Comparison of ENCODE assay signal across 26 cellular contexts in the genomic region with DNA sequence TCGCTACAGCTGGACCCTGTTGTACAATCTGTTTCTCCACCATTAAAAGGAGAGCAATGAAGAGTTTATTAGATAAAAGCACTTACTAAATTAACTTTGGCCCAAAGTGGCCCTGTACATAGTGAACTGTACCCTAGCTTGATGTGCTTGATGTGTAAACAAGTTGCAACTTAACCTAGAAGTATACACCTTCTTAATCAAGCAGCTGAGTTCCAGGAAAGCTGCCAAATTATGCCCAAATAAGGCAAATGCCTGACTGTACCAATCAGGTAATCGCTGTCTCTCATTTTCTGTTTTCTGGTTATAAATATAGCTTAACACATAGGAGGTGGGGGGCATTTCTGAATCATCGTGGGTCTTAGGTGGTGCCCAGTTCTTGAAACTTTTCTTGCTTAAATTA.
DNase-seq lines count a peak whose midpoint lies in the region; ATAC-seq, FAIRE-seq and TF ChIP-seq lines count a peak whose summit lies in the region.
"Had no signal": no experiment of that assay in that cellular context is flagged by ENCODE, and none has a peak within 500 bp of the region (broad histone marks: within the 10 kb centered on the region; RNA-seq: fewer than 3 reads in every experiment).

No MANE protein-coding gene starts in this region.

- DNase-seq in NCI-H748 (lab: John Stamatoyannopoulos, UW; ENCODE audit: unreplicated experiment) (peak; percentile 2), NCI-H748 treated with DMSO at 0.1 percent for 48 hours (lab: John Stamatoyannopoulos, UW) (no peak), H54 (ENCODE audit: insufficient read length, low spot score) (no peak), NCI-H2171 (lab: John Stamatoyannopoulos, UW) (peak; percentile 64), GM12878 (ENCODE audit: low read depth, low spot score) (no peak), H9 (no peak), heart right ventricle (no peak)
- no peak for DNase-seq in activated T-cell treated with anti-CD3 and anti-CD28 coated beads, Interleukin-2, amount 50 U/mL, for 48 hours
- DNase-seq: CD8-positive, alpha-beta memory T cell; DMS79; GM23248; IMR-90; NCI-H1436; NCI-H1930; NCI-H446 treated with DMSO at 0.1 percent for 48 hours; NCI-H774; PC-3; SHP77; SW 1271; T-helper 17 cell had no signal

- H3K27me3 ChIP-seq in GM12878 (replicated peaks in 1 of 2; ENCODE audit: control insufficient read depth in 2 of 2, insufficient read depth in 2 of 2, low read length in 1 of 2) (no peaks in the 10 kb centered on the region), H9 (ENCODE audit: insufficient read depth, low read length) (no peaks in the 10 kb centered on the region), heart right ventricle (no peaks in the 10 kb centered on the region)

- RAD21 ChIA-PET in GM12878 (lab: Charles Lee; ENCODE audit: unreplicated experiment): interaction anchor here (0.5 kb wide), 1 partner anchor 375 kb away, joined by 5 read pairs; no protein-coding TSS in a partner anchor

- H3K9ac ChIP-seq in GM12878 (ENCODE audit: control insufficient read depth, insufficient read depth, low read length) (no peak overlapping the region), H9 (ENCODE audit: extremely low read depth, insufficient read length, low read length) (no peak overlapping the region)
- H3K9ac ChIP-seq: GM23248, KMS-11 had no signal

- no peak overlapping the region for H3T11ph ChIP-seq in H9 (ENCODE audit: low read length)

- H3K4me1 Mint-ChIP-seq in H9: peaks cover 0 to 3% of the 10 kb centered on the region in 2 experiments; a peak in 3 of 4 replicates

- in situ Hi-C loops in GM12878 (cut with MboI): no loop called here

- BruUV-seq in GM12878 (replicated peaks; lab: Mats Ljungman, UMichigan): no TSS peak

- no peak overlapping the region for H2BK12ac ChIP-seq in H9 (ENCODE audit: insufficient read length, low read depth, low read length)

- TF ChIP-seq RAD21 in GM12878 (IDR thresholded peaks at IDR 0.05; ENCODE audit: insufficient read depth, low read depth, low read length): no peak

- H3K9me3 ChIP-seq in GM12878 (replicated peaks; ENCODE audit: control insufficient read depth, insufficient read depth, low read length): no peaks in the 10 kb centered on the region
- H3K9me3 ChIP-seq in H9 (ENCODE audit: control insufficient read depth, low read depth, low read length): no peaks in the 10 kb centered on the region
- no peaks in the 10 kb centered on the region for H3K9me3 ChIP-seq in heart right ventricle

- CTCF ChIA-PET in GM12878 (lab: Yijun Ruan, JAX): interaction anchor here (2.7 kb wide), 1 partner anchor 36 kb away, joined by 13 read pairs; no protein-coding TSS in a partner anchor

- TF ChIP-seq POLR2A in H54 (IDR thresholded peaks at IDR 0.05; ENCODE audit: low read depth, low read length): no peak
- no peak for TF ChIP-seq POLR2A in GM12878 (IDR thresholded peaks at IDR 0.05; ENCODE audit: low read depth, low read length)

- H4K91ac ChIP-seq in H9 (ENCODE audit: insufficient read length, low read depth, low read length): no peak overlapping the region

- H2BK5ac ChIP-seq in H9 (ENCODE audit: insufficient read length, low read length): no peak overlapping the region

- H3K23me2 ChIP-seq in H9 (ENCODE audit: insufficient read length, low read depth, low read length, poor library complexity, severe bottlenecking): no peaks in the 10 kb centered on the region

- H3K4me2 ChIP-seq in GM12878 (ENCODE audit: control insufficient read depth, insufficient read depth): no peak overlapping the region
- no peak overlapping the region for H3K4me2 ChIP-seq in H9 (ENCODE audit: insufficient read depth, insufficient read length, low read length)
- H3K4me2 ChIP-seq: KMS-11 had no signal

- 46% methylated on average over 3 of the region's 3 CpGs for WGBS in GM12878 (ENCODE audit: insufficient coverage, insufficient replicate concordance, low lambda C conversion rate, missing lambda C conversion rate)
- no CpG with 5 or more reads among the region's 3 CpGs for WGBS in H9 (ENCODE audit: extremely low coverage, insufficient read length, low lambda C conversion rate)
- 85 to 90% methylated on average over 3 of the region's 3 CpGs for WGBS in heart right ventricle, 2 donors

- FAIRE-seq in H54 (lab: Jason Lieb, UNC) (peak; percentile 55), GM12878 (lab: Jason Lieb, UNC) (no peak)
- FAIRE-seq: D721Med, GM12891, HTR-8/SVneo had no signal

- H3K36me3 ChIP-seq in GM12878 (ENCODE audit: control insufficient read depth in 2 of 2, insufficient read depth in 2 of 2, low read length in 1 of 2) (no peaks in the 10 kb centered on the region), heart right ventricle (no peaks in the 10 kb centered on the region)

- no peak overlapping the region for H3K18ac ChIP-seq in H9 (ENCODE audit: insufficient read length, low read depth, low read length)

- SMC1A ChIA-PET in GM12878 (lab: Charles Lee; ENCODE audit: uncharacterized antibody, unreplicated experiment): interaction anchor here (0.7 to 1.1 kb wide), 3 partner anchors 9 to 182 kb away, joined by 3 to 4 read pairs (median 3); no protein-coding TSS in a partner anchor

- TF ChIP-seq CTCF in GM12878 (IDR thresholded peaks at IDR 0.05 in 2 of 3, conservative IDR thresholded peaks at IDR 0.05 in 1 of 3; ENCODE audit: control insufficient read depth in 2 of 3, extremely low read depth in 1 of 3, insufficient read depth in 1 of 3, low read depth in 3 of 3, low read length in 3 of 3) (no peak), H9 (conservative IDR thresholded peaks at IDR 0.05) (no peak), heart right ventricle (IDR thresholded peaks at IDR 0.05) (no peak)

- no peaks in the 10 kb centered on the region for H3K79me1 ChIP-seq in H9 (ENCODE audit: insufficient read depth, low read depth, low read length, poor library complexity, severe bottlenecking)

- no peaks in the 10 kb centered on the region for H4K20me1 ChIP-seq in GM12878 (ENCODE audit: control insufficient read depth, insufficient read depth)
- H4K20me1 ChIP-seq in H9 (ENCODE audit: control insufficient read depth, insufficient read depth, insufficient read length): no peaks in the 10 kb centered on the region

- no peak overlapping the region for H2BK20ac ChIP-seq in H9 (ENCODE audit: low read depth, low read length, poor library complexity, severe bottlenecking)

- no peak overlapping the region for H4K8ac ChIP-seq in H9 (replicated peaks; ENCODE audit: insufficient read length, low read depth, low read length)

- H2AFZ ChIP-seq in GM12878 (ENCODE audit: control insufficient read depth, low read depth, low read length) (no peak overlapping the region), H9 (ENCODE audit: low read length) (no peak overlapping the region)
- H2AFZ ChIP-seq: GM23248 had no signal

- no peaks in the 10 kb centered on the region; a peak in 1 of 5 replicates for H3K9me3 Mint-ChIP-seq in H9
- H3K9me3 Mint-ChIP-seq: CD8-positive, alpha-beta memory T cell had no signal

- no peaks in the 10 kb centered on the region for H3K79me2 ChIP-seq in GM12878 (ENCODE audit: control insufficient read depth, insufficient read depth, low read length)
- no peaks in the 10 kb centered on the region for H3K79me2 ChIP-seq in H9 (ENCODE audit: insufficient read depth, low read length)

- no peak overlapping the region for H3K4me3 ChIP-seq in GM12878
- no peak overlapping the region for H3K4me3 ChIP-seq in heart right ventricle
- H3K4me3 ChIP-seq: GM23248, SK-N-MC had no signal

- H3K4me1 ChIP-seq in GM12878 (ENCODE audit: control insufficient read depth, insufficient read depth, low read length) (no peaks in the 10 kb centered on the region), H9 (ENCODE audit: insufficient read depth, low read length) (no peaks in the 10 kb centered on the region), heart right ventricle (no peaks in the 10 kb centered on the region)

- intact Hi-C loops in GM12878 (cut with micrococcal nuclease; ENCODE audit: unreplicated experiment): no loop called here
- intact Hi-C loops in heart right ventricle (cut with DNase I): no loop called here

- H4K5ac ChIP-seq in H9 (ENCODE audit: insufficient read length, low read depth, low read length): no peak overlapping the region

- H3K23ac ChIP-seq in H9 (ENCODE audit: insufficient read length, low read depth, low read length): no peak overlapping the region

- H2AK5ac ChIP-seq in H9 (ENCODE audit: insufficient read length, low read length): no peak overlapping the region

- no peaks in the 10 kb centered on the region for H3K36me3 Mint-ChIP-seq in H9 (ENCODE audit: insufficient read depth in 1 of 3, low read depth in 3 of 3)
- H3K36me3 Mint-ChIP-seq: CD8-positive, alpha-beta memory T cell had no signal

- no peak overlapping the region for H2BK15ac ChIP-seq in H9 (ENCODE audit: low read depth, low read length)

- no peak overlapping the region for H3K4me3 Mint-ChIP-seq in H9
- H3K4me3 Mint-ChIP-seq: CD8-positive, alpha-beta memory T cell; T-helper 17 cell had no signal

- no peak for TF ChIP-seq EP300 in GM12878 (IDR thresholded peaks at IDR 0.05; ENCODE audit: borderline replicate concordance in 1 of 2, control insufficient read depth in 1 of 2, low read depth in 2 of 2, low read length in 2 of 2)

- H3K27ac ChIP-seq in GM12878 (ENCODE audit: control insufficient read depth, insufficient read depth) (no peak overlapping the region), H9 (ENCODE audit: insufficient read length, low read depth, low read length) (no peak overlapping the region), heart right ventricle (no peak overlapping the region)
- H3K27ac ChIP-seq: C4-2B, GM23248, KMS-11, SK-N-MC had no signal

- no peak overlapping the region for H2BK120ac ChIP-seq in H9 (ENCODE audit: low read depth, low read length, poor library complexity, severe bottlenecking)

- POLR2A ChIA-PET in GM12878 (lab: Charles Lee): no interaction called here

- no peak overlapping the region for H3K56ac ChIP-seq in H9 (ENCODE audit: insufficient read length, low read depth, low read length)

- no peak overlapping the region for H3K14ac ChIP-seq in H9 (ENCODE audit: insufficient read depth, low read length)

- no peak overlapping the region for H3K27ac Mint-ChIP-seq in H9
- H3K27ac Mint-ChIP-seq: T-helper 17 cell had no signal

- H3K27me3 Mint-ChIP-seq in H9 (ENCODE audit: low read depth): no peaks in the 10 kb centered on the region

- ATAC-seq in GM12878 (no peak), heart right ventricle (no peak)
- ATAC-seq: PC-3, T-helper 17 cell had no signal

- H3K4ac ChIP-seq in H9 (ENCODE audit: low read depth, low read length): no peak overlapping the region

TF ChIP-seq in GM12878, 131 proteins besides CTCF, POLR2A, EP300 and RAD21 (continues in another document):
- TF ChIP-seq SRF (IDR thresholded peaks at IDR 0.05; ENCODE audit: low read depth in 2 of 2, low read length in 2 of 2): peak; percentile 67 to 84
- no peak for TF ChIP-seq EGR1 (IDR thresholded peaks at IDR 0.05; ENCODE audit: borderline replicate concordance in 1 of 2, low read depth in 2 of 2, low read length in 2 of 2)

Comparison
In these comparisons a context has a peak if more than half of its experiments do, and no peak if none do; other contexts are left out.
1. DNase-seq: peak in NCI-H748 (single experiment) and NCI-H2171 (single experiment); none in NCI-H748 treated with DMSO at 0.1 percent for 48 hours (single experiment), H54 (single experiment), GM12878 (single experiment), H9 (single experiment), activated T-cell treated with anti-CD3 and anti-CD28 coated beads, Interleukin-2, amount 50 U/mL, for 48 hours (0 of 2) and heart right ventricle (0 of 2).